Comparison of ENCODE assay signal across 26 cellular contexts in the genomic region with DNA sequence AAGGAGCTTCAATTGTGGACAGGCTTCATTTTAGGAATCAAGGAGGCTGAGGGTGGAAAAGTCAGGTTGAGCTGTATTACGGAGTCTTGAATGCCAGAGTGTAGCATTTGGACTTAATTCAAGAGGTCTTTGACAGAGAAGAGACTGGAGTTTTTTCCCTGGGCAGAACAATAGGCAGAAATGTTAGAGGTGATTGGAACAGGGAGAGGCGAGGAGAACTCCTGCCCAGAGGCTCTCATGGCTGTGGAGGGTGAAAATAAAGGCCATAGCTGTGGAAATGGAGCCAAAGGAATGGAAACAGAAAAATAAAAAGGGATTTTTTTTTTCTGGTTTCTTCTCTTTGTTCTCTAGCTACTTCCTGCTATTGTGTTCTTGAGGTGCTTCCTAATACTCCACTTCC. TPM values are rescaled to one million over a fixed set of nuclear protein-coding genes. Genes with fewer than 3 reads are reported as not detected.
"Had no signal": no experiment of that assay in that cellular context is flagged by ENCODE, and none has a peak within 500 bp of the region (broad histone marks: within the 10 kb centered on the region; RNA-seq: fewer than 3 reads in every experiment).

No MANE protein-coding gene starts in this region.

- H3K4me1 Mint-ChIP-seq: endodermal cell had no signal

- H3K27me3 Mint-ChIP-seq: activated B cell treated with CpG ODN at 0.5 μM for 24 hours, type B pancreatic cell had no signal

- H3K36me3 Mint-ChIP-seq: type B pancreatic cell had no signal

- H3K27me3 ChIP-seq: cardiac muscle cell, dorsolateral prefrontal cortex had no signal

- H3K27ac ChIP-seq: cardiac muscle cell, dorsolateral prefrontal cortex, spleen had no signal

- H3K36me3 ChIP-seq: cardiac muscle cell, spleen had no signal

- DNase-seq: activated B cell treated with CpG ODN at 0.5 μM for 24 hours; activated CD8-positive, alpha-beta memory T cell treated with anti-CD3 and anti-CD28 coated beads for 24 hours; activated CD8-positive, alpha-beta memory T cell treated with anti-CD3 and anti-CD28 coated beads, Interleukin-2, amount 50 U/mL, for 48 hours; activated effector memory CD4-positive, alpha-beta T cell treated with anti-CD3 and anti-CD28 coated beads, Interleukin-2, amount 50 U/mL, for 16 hours; activated naive CD4-positive, alpha-beta T cell treated with anti-CD3 and anti-CD28 coated beads, Interleukin-2, amount 50 U/mL, for 16 hours; activated T-cell treated with anti-CD3 and anti-CD28 coated beads, Interleukin-2, amount 50 U/mL, for 48 hours; amniotic stem cell; dorsolateral prefrontal cortex; endodermal cell; erythroblast; foreskin melanocyte; glutamatergic neuron; hippocampal formation; retina; spleen; stimulated activated naive CD4-positive, alpha-beta T cell treated with Interleukin-2 at 50 U/mL for 16 hours; T-helper 9 cell had no signal

- H3K27ac Mint-ChIP-seq: activated B cell treated with CpG ODN at 0.5 μM for 24 hours, endodermal cell, type B pancreatic cell had no signal

- H3K4me3 ChIP-seq: cardiac muscle cell, dorsolateral prefrontal cortex, lung, spleen had no signal

- H3K4me3 Mint-ChIP-seq: activated B cell treated with CpG ODN at 0.5 μM for 24 hours, endodermal cell, type B pancreatic cell had no signal

RNA-seq across cellular contexts. Expression of a gene that starts 3.7 kb away (rescaled TPM):
- total RNA-seq: activated B cell treated with CpG ODN at 0.5 μM for 24 hours; activated CD4-positive, alpha-beta T cell treated with anti-CD3 and anti-CD28 coated beads, Interleukin-2, amount 10 ng/mL, durations not matched to agents 24 days and 14 days; cardiac muscle cell; dorsolateral prefrontal cortex; endodermal cell; lung; myocyte; omental fat pad; posterior vena cava; spleen; temporal lobe had no signal
- polyA plus RNA-seq: cardiac muscle cell, neural cell, spleen had no signal

RNA-seq across cellular contexts. Expression of a gene that starts 50.0 kb away (rescaled TPM):
- polyA plus RNA-seq: neural cell had no signal
